ENCODE assay signal across 8 cellular contexts in the genomic region with DNA sequence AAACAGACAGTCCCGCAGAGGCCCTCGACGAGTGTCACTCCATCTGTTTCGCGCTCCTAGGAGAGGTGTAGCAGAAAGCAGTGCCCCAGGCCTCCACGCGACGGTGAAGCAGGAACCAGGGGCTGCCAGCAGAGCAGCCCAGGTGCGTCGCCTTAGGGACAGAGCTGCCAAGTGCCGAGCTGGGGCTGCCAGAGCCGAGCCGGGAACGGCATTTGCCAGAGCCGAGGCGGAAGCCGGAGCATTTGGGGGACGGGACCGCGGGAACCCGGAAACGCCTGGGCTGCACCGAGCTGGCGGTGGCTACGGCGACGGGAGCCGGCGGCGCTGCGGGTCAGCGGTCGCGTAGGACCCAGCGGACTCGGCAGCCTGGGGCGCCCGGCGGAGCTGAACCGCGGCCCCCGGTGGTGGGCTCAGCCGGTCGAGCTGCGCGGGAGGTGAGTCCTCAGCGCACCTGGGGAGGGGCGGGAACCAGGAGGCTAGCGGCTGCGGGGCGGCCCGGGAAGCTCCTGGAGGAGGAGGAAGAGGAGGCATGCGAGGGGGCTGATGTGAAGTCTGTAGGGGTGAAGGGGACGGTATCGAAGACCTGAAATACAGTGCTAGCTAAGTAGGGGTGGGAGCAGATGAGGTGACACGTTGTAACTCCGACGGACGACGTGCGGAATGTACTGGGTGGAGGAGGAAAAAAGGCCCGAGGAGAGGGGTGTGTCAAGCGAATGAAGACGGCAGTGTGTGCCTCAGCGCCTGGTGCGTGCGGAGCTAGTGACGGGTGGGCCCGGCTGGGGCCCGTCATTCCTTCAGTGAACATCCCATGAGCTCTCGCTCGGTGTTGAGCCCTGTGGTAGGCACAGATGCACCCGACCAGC. TPM values are rescaled to one million over a fixed set of nuclear protein-coding genes. Genes with fewer than 3 reads are reported as not detected.
A peak's percentile ranks its signal among the peaks of the same experiment; 100 is the strongest.
DNase-seq lines count a peak whose midpoint lies in the region; ATAC-seq and TF ChIP-seq lines count a peak whose summit lies in the region.

A gene (plus strand): TSS at position 268 of the 863 bp plus-strand sequence. CDS start 23,559 bp downstream, outside the sequence.

- no peaks in the 10 kb centered on the region for H3K36me3 ChIP-seq in left lung

- peak within 1 kb of the TSS; percentile 68 to 84 for H3K27ac ChIP-seq in left lung

- no peak for TF ChIP-seq CTCF in AG10803 (conservative IDR thresholded peaks at IDR 0.05; ENCODE audit: low read length)
- TF ChIP-seq CTCF in left lung (IDR thresholded peaks at IDR 0.05): no peak

- H3K27me3 ChIP-seq in left lung: no peaks in the 10 kb centered on the region

- H3K9me3 ChIP-seq in left lung: no peaks in the 10 kb centered on the region

- peak within 1 kb of the TSS; percentile 93 for H3K4me3 ChIP-seq in AG10803 (ENCODE audit: low read length)
- H3K4me3 ChIP-seq in left lung: peak within 1 kb of the TSS; percentile 73 to 83

- DNase-seq in AG10803 (ENCODE audit: low read depth) (peak; percentile 62), NCI-H446 treated with DMSO at 0.1 percent for 48 hours (lab: John Stamatoyannopoulos, UW) (peak; percentile 27), dedifferentiated amniotic fluid mesenchymal stem cell (ENCODE audit: extremely low spot score) (peak; percentile 55), left lung (peak; percentile 84 to 96)
- peak; percentile 89 for DNase-seq in activated CD4-positive, alpha-beta T cell treated with anti-CD3 and anti-CD28 coated beads for 48 hours
- peak; percentile 72 to 80 for DNase-seq in stimulated activated CD4-positive, alpha-beta T cell treated with anti-CD3 and anti-CD28 coated beads, Interleukin-2, amount 100 ng/mL, for 48 hours

- intact Hi-C loops in left lung (cut with DNase I): no loop called here

- peaks cover 9 to 31% of the 10 kb centered on the region in 2 donors for H3K4me1 ChIP-seq in left lung

- ATAC-seq in GM18909 (IDR thresholded peaks at IDR 0.05; ENCODE audit: poor library complexity, unreplicated experiment) (peak; percentile 95), HG03159 (IDR thresholded peaks at IDR 0.05; ENCODE audit: unreplicated experiment) (peak; percentile 86), left lung (peak; percentile 93)

RNA-seq across cellular contexts. Expression of the gene that starts here (rescaled TPM):
- total RNA-seq in left lung: 10 to 100 TPM; 32.1 to 43.1 TPM

Comparison
In these comparisons a context has a peak if more than half of its experiments do, and no peak if none do; other contexts are left out.
1. Peak in every context shown above with its lines: DNase-seq, ATAC-seq, H3K4me3 ChIP-seq and H3K27ac ChIP-seq.
2. DNase-seq: peak in every context shown above with its lines; median percentile 90 in left lung; 89 in activated CD4-positive, alpha-beta T cell treated with anti-CD3 and anti-CD28 coated beads for 48 hours; 76 in stimulated activated CD4-positive, alpha-beta T cell treated with anti-CD3 and anti-CD28 coated beads, Interleukin-2, amount 100 ng/mL, for 48 hours; 62 in AG10803; 55 in dedifferentiated amniotic fluid mesenchymal stem cell; 27 in NCI-H446 treated with DMSO at 0.1 percent for 48 hours.